8 cellular contexts compared by ENCODE assay signal in genomic region chr1:214123061-214123784, GRCh38.
DNase-seq lines count a peak whose midpoint lies in the region; ATAC-seq, FAIRE-seq and TF ChIP-seq lines count a peak whose summit lies in the region.

No MANE protein-coding gene starts in this region.

- no peak for TF ChIP-seq EP300 in ovary (IDR thresholded peaks at IDR 0.05)
- no peak for TF ChIP-seq EP300 in gastroesophageal sphincter (IDR thresholded peaks at IDR 0.05)

- FAIRE-seq in frontal cortex (lab: Jason Lieb, UNC) = peak; percentile 17

- TF ChIP-seq CTCF in GM12873 (IDR thresholded peaks at IDR 0.05; ENCODE audit: insufficient read depth, low read depth, low read length, missing control alignments) (peak; percentile 51), WI38 (IDR thresholded peaks at IDR 0.05; ENCODE audit: low read depth, low read length) (peak; percentile 37), ovary (IDR thresholded peaks at IDR 0.05) (peak in 2 of 3 donors; percentile 31 to 54), gastroesophageal sphincter (IDR thresholded peaks at IDR 0.05) (peak in 2 of 4 experiments; percentile 38 to 60)

- H3K4me1 ChIP-seq in ovary (ENCODE audit: insufficient read depth) = no peaks in the 10 kb centered on the region
- H3K4me1 ChIP-seq in gastroesophageal sphincter = peaks cover 0 to 4% (median 0%) of the 10 kb centered on the region in 3 donors

- H3K27me3 ChIP-seq in ovary (no peaks in the 10 kb centered on the region), gastroesophageal sphincter (peaks cover 7% of the 10 kb centered on the region)

- H3K36me3 ChIP-seq in ovary = no peaks in the 10 kb centered on the region
- H3K36me3 ChIP-seq in gastroesophageal sphincter = no peaks in the 10 kb centered on the region

- H3K27ac ChIP-seq in ovary (no peak overlapping the region), gastroesophageal sphincter (no peak overlapping the region)

- TF ChIP-seq POLR2A in ovary (IDR thresholded peaks at IDR 0.05) (no peak), gastroesophageal sphincter (IDR thresholded peaks at IDR 0.05) (no peak)

- DNase-seq in 8988T (peak; percentile 38), NCI-H2107 (lab: John Stamatoyannopoulos, UW) (peak; percentile 81), frontal cortex (ENCODE audit: low spot score in 2 of 2) (peak; percentile 57 to 58), ovary (peak; percentile 30 to 43 (median 34))

- H3K9me3 ChIP-seq in ovary (no peaks in the 10 kb centered on the region), gastroesophageal sphincter (peaks cover 0 to 7% (median 0%) of the 10 kb centered on the region in 3 donors)

- intact Hi-C loops in ovary (cut with DNase I) = loop anchor here in 2 of 4 donors (10.0 kb wide), 2 partner anchors 878 to 998 kb away; no protein-coding TSS in a partner anchor

- ATAC-seq in HG02981 (IDR thresholded peaks at IDR 0.05; ENCODE audit: unreplicated experiment) (peak; percentile 65), gastroesophageal sphincter (no peak)

- WGBS in ovary, 3 donors = 3 to 4% (median 3%) methylated on average over 7 of the region's 7 CpGs
- 6 to 8% methylated on average over 3 to 7 of the region's 7 CpGs for WGBS in gastroesophageal sphincter (ENCODE audit: low coverage in 1 of 2), 2 donors

- H3K4me3 ChIP-seq in WI38 (ENCODE audit: low read depth, low read length) (no peak overlapping the region), ovary (no peak overlapping the region), gastroesophageal sphincter (no peak overlapping the region)
